In genomic region chr4:1591107-1591506, GRCh38 we compare ENCODE assay signal across 1 cellular context.
A peak's percentile ranks its signal among the peaks of the same experiment; 100 is the strongest.
TF ChIP-seq lines count a peak whose summit lies in the region.

No MANE protein-coding gene starts in this region.

TF ChIP-seq in K562, 482 proteins besides CTCF, POLR2A, EP300 and RAD21 (continued from another document):
- TF ChIP-seq, protein P1, sequence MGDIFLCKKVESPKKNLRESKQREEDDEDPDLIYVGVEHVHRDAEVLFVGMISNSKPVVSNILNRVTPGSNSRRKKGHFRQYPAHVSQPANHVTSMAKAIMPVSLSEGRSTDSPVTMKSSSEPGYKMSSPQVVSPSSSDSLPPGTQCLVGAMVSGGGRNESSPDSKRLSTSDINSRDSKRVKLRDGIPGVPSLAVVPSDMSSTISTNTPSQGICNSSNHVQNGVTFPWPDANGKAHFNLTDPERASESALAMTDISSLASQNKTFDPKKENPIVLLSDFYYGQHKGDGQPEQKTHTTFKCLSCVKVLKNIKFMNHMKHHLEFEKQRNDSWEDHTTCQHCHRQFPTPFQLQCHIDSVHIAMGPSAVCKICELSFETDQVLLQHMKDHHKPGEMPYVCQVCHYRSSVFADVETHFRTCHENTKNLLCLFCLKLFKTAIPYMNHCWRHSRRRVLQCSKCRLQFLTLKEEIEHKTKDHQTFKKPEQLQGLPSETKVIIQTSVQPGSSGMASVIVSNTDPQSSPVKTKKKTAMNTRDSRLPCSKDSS (IDR thresholded peaks at IDR 0.05; ENCODE audit: low read depth, partially characterized antibody) = peak; percentile 32
- TF ChIP-seq TFAM (CRISPR knock-in tag; conservative IDR thresholded peaks at IDR 0.05) (no peak), PBX2 (CRISPR knock-in tag; IDR thresholded peaks at IDR 0.05; ENCODE audit: low read depth) (no peak), PBX2 (tag; conservative IDR thresholded peaks at IDR 0.05; ENCODE audit: low read depth) (no peak)
